Comparison of ENCODE assay signal across 8 cellular contexts in the genomic region with DNA sequence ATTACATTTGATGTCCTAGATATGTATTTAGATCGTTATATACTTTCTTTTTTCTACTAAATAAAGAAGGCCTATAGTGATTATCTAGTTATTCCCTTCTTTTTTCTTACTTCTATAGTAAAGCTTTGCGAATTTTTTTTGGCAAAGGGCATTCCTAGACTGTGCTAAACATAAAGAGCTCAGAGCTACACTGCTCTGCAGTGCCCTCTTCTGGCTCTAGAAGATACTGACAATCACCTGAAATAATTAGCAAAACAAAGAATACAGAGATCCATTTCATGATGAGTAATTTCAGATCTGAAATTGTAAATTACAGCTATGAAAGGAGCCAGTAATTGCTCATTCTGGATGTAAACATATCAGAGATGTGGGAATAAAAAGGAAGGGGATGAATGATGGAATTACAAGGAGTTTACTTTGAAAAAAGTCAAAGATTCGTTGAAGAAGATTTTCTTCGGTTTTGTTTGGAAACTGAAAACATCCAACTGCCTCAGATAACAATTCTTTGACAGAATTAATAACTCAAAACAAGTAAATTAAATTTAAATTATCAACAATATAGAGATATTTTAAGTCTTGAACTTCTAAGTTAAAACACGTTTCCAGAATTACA.
DNase-seq lines count a peak whose midpoint lies in the region; ATAC-seq and TF ChIP-seq lines count a peak whose summit lies in the region.

No MANE protein-coding gene starts in this region.

- H3K9ac ChIP-seq in KMS-11 = no peak overlapping the region

- ATAC-seq in Right ventricle myocardium superior (ENCODE audit: poor library complexity) = peak; percentile 56
- ATAC-seq in Right ventricle myocardium inferior = no peak
- peak; percentile 74 for ATAC-seq in GM21737 (IDR thresholded peaks at IDR 0.05; ENCODE audit: unreplicated experiment)
- peak; percentile 80 for ATAC-seq in naive thymus-derived CD4-positive, alpha-beta T cell

- peaks cover 0 to 5% (median 0%) of the 10 kb centered on the region in 7 donors for H3K4me1 Mint-ChIP-seq in naive thymus-derived CD4-positive, alpha-beta T cell

- POLR2A ChIA-PET in naive thymus-derived CD4-positive, alpha-beta T cell (lab: Charles Lee) = no interaction called here

- peaks cover 0 to 20% (median 15%) of the 10 kb centered on the region in 5 donors for H3K27me3 Mint-ChIP-seq in naive thymus-derived CD4-positive, alpha-beta T cell

- intact Hi-C loops in Right ventricle myocardium superior (cut with DNase I) = no loop called here
- intact Hi-C loops in Right ventricle myocardium inferior (cut with DNase I) = loop anchor here (5.0 kb wide), 1 partner anchor 1471 kb away; no protein-coding TSS in a partner anchor
- intact Hi-C loops in naive thymus-derived CD4-positive, alpha-beta T cell (cut with micrococcal nuclease) = loop anchor here (1.0 to 10.0 kb wide), 5 partner anchors 406 to 1472 kb away; a partner anchor contains a TSS

- H3K27ac Mint-ChIP-seq in naive thymus-derived CD4-positive, alpha-beta T cell = no peak overlapping the region

- H3K4me3 ChIP-seq in KMS-11 (IDR thresholded peaks at IDR 0.05; ENCODE audit: insufficient read depth, low read depth, low read length) = no peak overlapping the region
- H3K4me3 ChIP-seq in naive thymus-derived CD4-positive, alpha-beta T cell (ENCODE audit: low read length) = no peak overlapping the region

- no peak overlapping the region for H3K27ac ChIP-seq in KMS-11
- no peak overlapping the region for H3K27ac ChIP-seq in naive thymus-derived CD4-positive, alpha-beta T cell (ENCODE audit: low read depth, low read length)

- H3K27me3 ChIP-seq in KMS-11 (ENCODE audit: insufficient read depth, low read depth) = no peaks in the 10 kb centered on the region
- H3K27me3 ChIP-seq in naive thymus-derived CD4-positive, alpha-beta T cell (ENCODE audit: control insufficient read depth in 2 of 2, insufficient read depth in 2 of 2, low read length in 2 of 2) = peaks cover 0 to 2% of the 10 kb centered on the region in 2 donors

- no peaks in the 10 kb centered on the region for H3K9me3 ChIP-seq in naive thymus-derived CD4-positive, alpha-beta T cell (ENCODE audit: control insufficient read depth in 2 of 3, low read length in 3 of 3)

- no peak overlapping the region for H2AFZ ChIP-seq in KMS-11 (ENCODE audit: low read depth)

- no peak overlapping the region for H3K4me3 Mint-ChIP-seq in naive thymus-derived CD4-positive, alpha-beta T cell

- CTCF ChIA-PET in naive thymus-derived CD4-positive, alpha-beta T cell (lab: Charles Lee) = interaction anchor here (0.5 to 2.5 kb wide), 7 partner anchors 9 to 1472 kb away, joined by 3 to 19 read pairs (median 4); no protein-coding TSS in a partner anchor

- DNase-seq in Right ventricle myocardium superior (no peak), Right ventricle myocardium inferior (ENCODE audit: missing footprints) (no peak), SHP77 treated with DMSO at 0.1 percent for 48 hours (lab: John Stamatoyannopoulos, UW) (peak; percentile 52), epidermal melanocyte (ENCODE audit: insufficient read length, low spot score) (peak; percentile 55), NCI-H226 (no peak)
- peak in 5 of 9 donors; percentile 16 to 36 (median 29) for DNase-seq in naive thymus-derived CD4-positive, alpha-beta T cell

- H3K4me1 ChIP-seq in KMS-11 (ENCODE audit: low read depth, poor library complexity, severe bottlenecking) = no peaks in the 10 kb centered on the region
- H3K4me1 ChIP-seq in naive thymus-derived CD4-positive, alpha-beta T cell (ENCODE audit: control insufficient read depth in 2 of 2, insufficient read depth in 2 of 2, low read length in 2 of 2) = no peaks in the 10 kb centered on the region

- H3K9me3 Mint-ChIP-seq in naive thymus-derived CD4-positive, alpha-beta T cell = no peaks in the 10 kb centered on the region

- H3K4me2 ChIP-seq in KMS-11 = no peak overlapping the region

- no peaks in the 10 kb centered on the region for H3K36me3 ChIP-seq in KMS-11 (ENCODE audit: insufficient read depth)
- no peaks in the 10 kb centered on the region for H3K36me3 ChIP-seq in naive thymus-derived CD4-positive, alpha-beta T cell (ENCODE audit: control insufficient read depth in 2 of 3, insufficient read depth in 3 of 3, low read length in 3 of 3)

- no peaks in the 10 kb centered on the region for H3K36me3 Mint-ChIP-seq in naive thymus-derived CD4-positive, alpha-beta T cell

- no peaks in the 10 kb centered on the region for H3K79me2 ChIP-seq in KMS-11 (ENCODE audit: insufficient read depth, low read depth)

- no peaks in the 10 kb centered on the region for H4K20me1 ChIP-seq in KMS-11 (ENCODE audit: insufficient read depth)

- TF ChIP-seq CTCF in KMS-11 (conservative IDR thresholded peaks at IDR 0.05; ENCODE audit: low read depth, low read length) = peak; percentile 59

Comparison
In these comparisons a context has a peak if more than half of its experiments do, and no peak if none do; other contexts are left out.
1. DNase-seq: peak in SHP77 treated with DMSO at 0.1 percent for 48 hours (single experiment), epidermal melanocyte (single experiment) and naive thymus-derived CD4-positive, alpha-beta T cell (5 of 9); none in Right ventricle myocardium superior (single experiment), Right ventricle myocardium inferior (single experiment) and NCI-H226 (single experiment).